ENCODE assay signal across 1 cellular context in the genomic region with DNA sequence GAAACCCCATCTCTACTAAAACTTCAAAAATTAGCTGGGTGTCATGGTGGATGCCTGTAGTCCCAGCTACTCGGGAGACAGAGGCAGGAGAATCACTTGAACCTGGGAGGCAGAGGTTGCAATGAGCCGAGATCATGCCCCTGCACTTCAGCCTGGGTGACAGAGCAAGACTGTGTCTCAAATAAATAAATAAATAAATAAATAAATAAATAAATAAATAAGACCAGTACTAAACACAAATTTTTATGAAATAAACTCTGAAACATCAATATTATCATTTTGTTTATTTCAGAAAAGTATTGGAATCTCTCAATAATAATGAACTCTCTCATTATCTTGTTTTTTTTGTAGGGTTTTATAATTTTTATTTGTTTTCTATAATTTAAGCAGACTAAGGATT.
A peak's percentile ranks its signal among the peaks of the same experiment; 100 is the strongest.
TF ChIP-seq lines count a peak whose summit lies in the region.

No MANE protein-coding gene starts in this region.

TF ChIP-seq in HEK293, 187 proteins besides CTCF, POLR2A, EP300 and RAD21 (continued from another document):
- TF ChIP-seq, protein P1, sequence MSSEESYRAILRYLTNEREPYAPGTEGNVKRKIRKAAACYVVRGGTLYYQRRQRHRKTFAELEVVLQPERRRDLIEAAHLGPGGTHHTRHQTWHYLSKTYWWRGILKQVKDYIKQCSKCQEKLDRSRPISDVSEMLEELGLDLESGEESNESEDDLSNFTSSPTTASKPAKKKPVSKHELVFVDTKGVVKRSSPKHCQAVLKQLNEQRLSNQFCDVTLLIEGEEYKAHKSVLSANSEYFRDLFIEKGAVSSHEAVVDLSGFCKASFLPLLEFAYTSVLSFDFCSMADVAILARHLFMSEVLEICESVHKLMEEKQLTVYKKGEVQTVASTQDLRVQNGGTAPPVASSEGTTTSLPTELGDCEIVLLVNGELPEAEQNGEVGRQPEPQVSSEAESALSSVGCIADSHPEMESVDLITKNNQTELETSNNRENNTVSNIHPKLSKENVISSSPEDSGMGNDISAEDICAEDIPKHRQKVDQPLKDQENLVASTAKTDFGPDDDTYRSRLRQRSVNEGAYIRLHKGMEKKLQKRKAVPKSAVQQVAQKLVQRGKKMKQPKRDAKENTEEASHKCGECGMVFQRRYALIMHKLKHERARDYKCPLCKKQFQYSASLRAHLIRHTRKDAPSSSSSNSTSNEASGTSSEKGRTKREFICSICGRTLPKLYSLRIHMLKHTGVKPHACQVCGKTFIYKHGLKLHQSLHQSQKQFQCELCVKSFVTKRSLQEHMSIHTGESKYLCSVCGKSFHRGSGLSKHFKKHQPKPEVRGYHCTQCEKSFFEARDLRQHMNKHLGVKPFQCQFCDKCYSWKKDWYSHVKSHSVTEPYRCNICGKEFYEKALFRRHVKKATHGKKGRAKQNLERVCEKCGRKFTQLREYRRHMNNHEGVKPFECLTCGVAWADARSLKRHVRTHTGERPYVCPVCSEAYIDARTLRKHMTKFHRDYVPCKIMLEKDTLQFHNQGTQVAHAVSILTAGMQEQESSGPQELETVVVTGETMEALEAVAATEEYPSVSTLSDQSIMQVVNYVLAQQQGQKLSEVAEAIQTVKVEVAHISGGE (tag by site-specific recombination; conservative IDR thresholded peaks at IDR 0.05; ENCODE audit: low read depth), result peak; percentile 47; the same call in 1 of the 2 replicates
